In genomic region chr2:235449568-235449967, GRCh38 we compare ENCODE assay signal across 19 cellular contexts. TPM values are rescaled to one million over a fixed set of nuclear protein-coding genes. Genes with fewer than 3 reads are reported as not detected.
DNase-seq lines count a peak whose midpoint lies in the region; ATAC-seq and TF ChIP-seq lines count a peak whose summit lies in the region.
"Had no signal": no experiment of that assay in that cellular context is flagged by ENCODE, and none has a peak within 500 bp of the region (broad histone marks: within the 10 kb centered on the region; RNA-seq: fewer than 3 reads in every experiment).

No MANE protein-coding gene starts in this region.

- H3K9me3 ChIP-seq in HEK293 (ENCODE audit: control insufficient read depth, insufficient read depth, low read depth, low read length) (no peaks in the 10 kb centered on the region), liver (ENCODE audit: control insufficient read depth in 4 of 4, low read length in 3 of 4) (no peaks in the 10 kb centered on the region)
- H3K9me3 ChIP-seq: SK-N-SH had no signal

- WGBS in liver, result 59% methylated on average over 9 of the region's 9 CpGs

- H3K4me3 ChIP-seq in HEK293 (ENCODE audit: low read depth, low read length), result no peak overlapping the region
- no peak overlapping the region for H3K4me3 ChIP-seq in coronary artery
- no peak overlapping the region for H3K4me3 ChIP-seq in liver (ENCODE audit: low read depth in 1 of 3, low read length in 3 of 3)
- H3K4me3 ChIP-seq: PC-9 had no signal

- TF ChIP-seq RAD21 in liver (IDR thresholded peaks at IDR 0.05), result peak in 1 of 2 donors; percentile 31

- ATAC-seq in GM19324 (IDR thresholded peaks at IDR 0.05; ENCODE audit: low FRiP score, unreplicated experiment) (no peak), HG02763 (IDR thresholded peaks at IDR 0.05; ENCODE audit: unreplicated experiment) (no peak), HG02884 (IDR thresholded peaks at IDR 0.05; ENCODE audit: unreplicated experiment) (no peak)

- no peak overlapping the region for H3K9ac ChIP-seq in liver (ENCODE audit: low read depth in 1 of 2, low read length in 2 of 2)
- H3K9ac ChIP-seq: SK-N-SH had no signal

- TF ChIP-seq CTCF in HEK293 (tag by site-specific recombination; IDR thresholded peaks at IDR 0.05) (no peak), coronary artery (IDR thresholded peaks at IDR 0.05) (no peak), liver (IDR thresholded peaks at IDR 0.05; ENCODE audit: low read depth, low read length, missing input control) (no peak)

- no peaks in the 10 kb centered on the region for H3K4me1 ChIP-seq in HEK293 (ENCODE audit: control insufficient read depth, insufficient read depth, low read length)
- peaks cover 0 to 3% (median 0%) of the 10 kb centered on the region in 4 donors for H3K4me1 ChIP-seq in liver (ENCODE audit: control insufficient read depth in 4 of 4, insufficient read depth in 4 of 4, low read length in 3 of 4)

- CTCF ChIA-PET in HEK293 (lab: Yijun Ruan, JAX), result no interaction called here

- H3K27me3 ChIP-seq in liver (ENCODE audit: control insufficient read depth in 4 of 4, insufficient read depth in 4 of 4, low read length in 3 of 4), result no peaks in the 10 kb centered on the region

- H3K36me3 ChIP-seq in HEK293 (ENCODE audit: control insufficient read depth in 2 of 2, insufficient read depth in 1 of 2, low read length in 2 of 2), result no peaks in the 10 kb centered on the region
- no peaks in the 10 kb centered on the region for H3K36me3 ChIP-seq in liver (ENCODE audit: control insufficient read depth in 4 of 4, insufficient read depth in 3 of 4, low read depth in 1 of 4, low read length in 3 of 4)

- no peak overlapping the region for H3K27ac ChIP-seq in HEK293 (ENCODE audit: extremely low read depth, low read depth, low read length)
- no peak overlapping the region for H3K27ac ChIP-seq in coronary artery
- H3K27ac ChIP-seq in liver (ENCODE audit: low read depth in 1 of 2, low read length in 2 of 2), result no peak overlapping the region
- H3K27ac ChIP-seq: PC-9, RWPE1 had no signal

- DNase-seq in coronary artery (ENCODE audit: low spot score) (peak; percentile 11), renal cortical epithelial cell (ENCODE audit: low read depth) (peak; percentile 75), NCI-H2227 (lab: John Stamatoyannopoulos, UW; ENCODE audit: unreplicated experiment) (no peak)
- DNase-seq: GOT3, HCEC 1CT, Karpas-422, NCI-H1694 treated with DMSO at 0.1 percent for 48 hours, NCI-H748 treated with DMSO at 0.1 percent for 48 hours, PC-9, SIG-M5, SK-N-SH had no signal

- POLR2A ChIA-PET in HEK293 (lab: Yijun Ruan, JAX), result no interaction called here

TF ChIP-seq in HEK293, 187 proteins besides CTCF, POLR2A, EP300 and RAD21:
- TF ChIP-seq EGR2 (tag by site-specific recombination; IDR thresholded peaks at IDR 0.05; ENCODE audit: low read depth) (peak; percentile 78), ZNF747 (tag by site-specific recombination; IDR thresholded peaks at IDR 0.05) (no peak), ZFHX2 (tag by site-specific recombination; conservative IDR thresholded peaks at IDR 0.05) (peak; percentile 75)

TF ChIP-seq in liver, 16 proteins besides CTCF, POLR2A, EP300 and RAD21:
- TF ChIP-seq GABPA (IDR thresholded peaks at IDR 0.05 in 1 of 2, conservative IDR thresholded peaks at IDR 0.05 in 1 of 2) (no peak), TAF1 (conservative IDR thresholded peaks at IDR 0.05) (no peak), EGR1 (IDR thresholded peaks at IDR 0.05; ENCODE audit: low read depth in 2 of 2) (peak in 1 of 2 donors; percentile 55), FOXA1 (IDR thresholded peaks at IDR 0.05) (no peak), FOXA2 (IDR thresholded peaks at IDR 0.05) (peak; percentile 50), HNF4G (IDR thresholded peaks at IDR 0.05) (no peak), MAX (IDR thresholded peaks at IDR 0.05) (peak; percentile 19), ZBTB33 (IDR thresholded peaks at IDR 0.05) (no peak), HNF4A (conservative IDR thresholded peaks at IDR 0.05) (peak in 1 of 2 donors; percentile 33), SP1 (IDR thresholded peaks at IDR 0.05) (no peak), RXRA (IDR thresholded peaks at IDR 0.05) (peak in 1 of 2 donors; percentile 33), YY1 (IDR thresholded peaks at IDR 0.05) (peak; percentile 37)

RNA-seq across cellular contexts. Expression of gene AGAP1, which starts 44.3 kb away (rescaled TPM):
- total RNA-seq in liver, result 1 to 10 TPM; 5.0 to 8.5 TPM
- 1 to 10 TPM; 2.0 to 5.8 TPM for polyA plus RNA-seq in liver
- total RNA-seq in renal cortical epithelial cell, result 10.2 and 17.6 TPM in 2 replicates
- polyA plus RNA-seq: CD14-positive monocyte, IgD-negative memory B cell had no signal
